26 cellular contexts compared by ENCODE assay signal in genomic region chr3:80676869-80677268, GRCh38.
A peak's percentile ranks its signal among the peaks of the same experiment; 100 is the strongest.
DNase-seq lines count a peak whose midpoint lies in the region; ATAC-seq, FAIRE-seq and TF ChIP-seq lines count a peak whose summit lies in the region.
"Had no signal": no experiment of that assay in that cellular context is flagged by ENCODE, and none has a peak within 500 bp of the region (broad histone marks: within the 10 kb centered on the region; RNA-seq: fewer than 3 reads in every experiment).

No MANE protein-coding gene starts in this region.

- no peak overlapping the region for H3K4me2 ChIP-seq in neural progenitor cell

- H3F3A ChIP-seq in neural progenitor cell (ENCODE audit: low read depth): no peaks in the 10 kb centered on the region

- H3K4me1 ChIP-seq in RWPE2 (ENCODE audit: insufficient read depth, poor library complexity, severe bottlenecking): no peaks in the 10 kb centered on the region
- H3K4me1 ChIP-seq in endodermal cell (ENCODE audit: control insufficient read depth, insufficient read depth, low read length): no peaks in the 10 kb centered on the region
- no peaks in the 10 kb centered on the region for H3K4me1 ChIP-seq in neural progenitor cell
- no peaks in the 10 kb centered on the region for H3K4me1 ChIP-seq in gastrocnemius medialis
- H3K4me1 ChIP-seq: ascending aorta, parathyroid adenoma, right atrium auricular region, testis had no signal

- no peak overlapping the region for H3K4me3 Mint-ChIP-seq in endodermal cell
- H3K4me3 Mint-ChIP-seq in neural progenitor cell: no peak overlapping the region
- H3K4me3 Mint-ChIP-seq: activated CD4-positive, alpha-beta T cell treated with anti-CD3 and anti-CD28 coated beads, Interleukin-2, amount 10 ng/mL, durations not matched to agents 24 days and 14 days; activated naive CD4-positive, alpha-beta T cell treated with anti-CD3 and anti-CD28 coated beads, Interleukin-2, amount 50 U/mL, for 24 hours; activated T-helper 1 cell treated with anti-CD3 and anti-CD28 coated beads, Interleukin-12 subunit alpha, Interleukin-12 subunit beta, Interleukin-2, Interleukin-4 antibody, amounts not matched to agents 30 ng/mL and 10 ng/mL and 1 ng/mL, durations not matched to agents 14 hours and 24 hours and 36 hours; CD4-positive, alpha-beta memory T cell; natural killer cell treated with Interleukin-12 subunit alpha and Interleukin-12 subunit beta and Interleukin-15 and Interleukin-18, amount 100 ng/mL, for 72 hours had no signal

- no peaks in the 10 kb centered on the region for H3K79me2 ChIP-seq in neural progenitor cell (ENCODE audit: low read depth)
- H3K79me2 ChIP-seq: parathyroid adenoma had no signal

- H3K9ac ChIP-seq in endodermal cell (ENCODE audit: extremely low read depth, low read length, poor library complexity, severe bottlenecking) (no peak overlapping the region), neural progenitor cell (no peak overlapping the region)
- H3K9ac ChIP-seq: parathyroid adenoma had no signal

- ATAC-seq in RWPE2 (ENCODE audit: low read depth): no peak
- no peak for ATAC-seq in gastrocnemius medialis
- ATAC-seq: esophagus mucosa; natural killer cell treated with Interleukin-12 subunit alpha and Interleukin-12 subunit beta and Interleukin-15 and Interleukin-18, amount 100 ng/mL, for 72 hours had no signal

- no peaks in the 10 kb centered on the region for H4K20me1 ChIP-seq in neural progenitor cell (ENCODE audit: low read depth)

- no peak overlapping the region for H2AFZ ChIP-seq in neural progenitor cell (replicated peaks)
- H2AFZ ChIP-seq: parathyroid adenoma had no signal

- H3K9me3 ChIP-seq in RWPE2 (ENCODE audit: severe bottlenecking): no peaks in the 10 kb centered on the region
- H3K9me3 ChIP-seq in endodermal cell (ENCODE audit: control insufficient read depth, low read length): no peaks in the 10 kb centered on the region
- H3K9me3 ChIP-seq in neural progenitor cell (ENCODE audit: low read depth): no peaks in the 10 kb centered on the region
- no peaks in the 10 kb centered on the region for H3K9me3 ChIP-seq in gastrocnemius medialis
- H3K9me3 ChIP-seq: ascending aorta, right atrium auricular region, testis had no signal

- DNase-seq in D721Med (ENCODE audit: insufficient read length, low spot score) (no peak), RWPE2 (ENCODE audit: low spot score) (no peak), endodermal cell (no peak), neural progenitor cell (ENCODE audit: low spot score) (no peak), cerebellum (ENCODE audit: low spot score) (no peak), gastrocnemius medialis (no peak), GM19240 (ENCODE audit: insufficient read length, low spot score) (no peak)
- DNase-seq: activated CD4-positive, alpha-beta T cell treated with anti-CD3 and anti-CD28 coated beads, Interleukin-2, amount 10 ng/mL, durations not matched to agents 24 days and 14 days; CD4-positive, alpha-beta memory T cell; DMS153; effector CD4-positive, alpha-beta T cell; islet precursor cell; KG1; NCI-H1436 treated with DMSO at 0.1 percent for 48 hours; NCI-H526; RPMI8226; stimulated activated CD4-positive, alpha-beta T cell treated with anti-CD3 and anti-CD28 coated beads, Interleukin-4, amount 100 ng/mL, for 4 hours; stimulated activated naive CD4-positive, alpha-beta T cell; testis had no signal

- intact Hi-C loops in gastrocnemius medialis (cut with DNase I; ENCODE audit: low total_unique reads): no loop called here

- H3K4me3 ChIP-seq in RWPE2 (ENCODE audit: severe bottlenecking) (no peak overlapping the region), endodermal cell (ENCODE audit: low read length) (no peak overlapping the region), neural progenitor cell (no peak overlapping the region), gastrocnemius medialis (no peak overlapping the region)
- H3K4me3 ChIP-seq: ascending aorta, right atrium auricular region, testis had no signal

- H3K27me3 ChIP-seq in RWPE2 (ENCODE audit: insufficient read depth, poor library complexity, severe bottlenecking): no peaks in the 10 kb centered on the region
- H3K27me3 ChIP-seq in endodermal cell (ENCODE audit: control insufficient read depth, insufficient read depth, low read length, poor library complexity, severe bottlenecking): no peaks in the 10 kb centered on the region
- H3K27me3 ChIP-seq in neural progenitor cell: no peaks in the 10 kb centered on the region
- H3K27me3 ChIP-seq in gastrocnemius medialis: no peaks in the 10 kb centered on the region
- H3K27me3 ChIP-seq: ascending aorta, right atrium auricular region, testis had no signal

- TF ChIP-seq CTCF in D721Med (IDR thresholded peaks at IDR 0.05; ENCODE audit: insufficient read depth, missing control alignments) (peak; percentile 35), RWPE2 (IDR thresholded peaks at IDR 0.05; ENCODE audit: poor library complexity, severe bottlenecking) (peak; percentile 18), endodermal cell (conservative IDR thresholded peaks at IDR 0.05) (peak; percentile 25), neural progenitor cell (IDR thresholded peaks at IDR 0.05) (peak; percentile 23), gastrocnemius medialis (IDR thresholded peaks at IDR 0.05 in 4 of 5, conservative IDR thresholded peaks at IDR 0.05 in 1 of 5) (no peak)

- H3K4me1 Mint-ChIP-seq in endodermal cell: no peaks in the 10 kb centered on the region
- H3K4me1 Mint-ChIP-seq in neural progenitor cell: no peaks in the 10 kb centered on the region
- H3K4me1 Mint-ChIP-seq: activated CD4-positive, alpha-beta T cell treated with anti-CD3 and anti-CD28 coated beads, Interleukin-2, amount 10 ng/mL, durations not matched to agents 24 days and 14 days; activated naive CD4-positive, alpha-beta T cell treated with anti-CD3 and anti-CD28 coated beads, Interleukin-2, amount 50 U/mL, for 24 hours; CD4-positive, alpha-beta memory T cell had no signal

- no peak overlapping the region for H3K27ac ChIP-seq in RWPE2 (ENCODE audit: poor library complexity, severe bottlenecking)
- H3K27ac ChIP-seq in endodermal cell (ENCODE audit: low read depth, low read length): no peak overlapping the region
- H3K27ac ChIP-seq in neural progenitor cell: no peak overlapping the region
- H3K27ac ChIP-seq in gastrocnemius medialis: no peak overlapping the region
- H3K27ac ChIP-seq: ascending aorta, parathyroid adenoma, right atrium auricular region, testis had no signal

- H3K27me3 Mint-ChIP-seq in endodermal cell (ENCODE audit: insufficient read depth) (no peaks in the 10 kb centered on the region), neural progenitor cell (ENCODE audit: insufficient read depth, low read depth) (peaks cover 3% of the 10 kb centered on the region)
- H3K27me3 Mint-ChIP-seq: activated CD4-positive, alpha-beta T cell treated with anti-CD3 and anti-CD28 coated beads, Interleukin-2, amount 10 ng/mL, durations not matched to agents 24 days and 14 days; activated naive CD4-positive, alpha-beta T cell treated with anti-CD3 and anti-CD28 coated beads, Interleukin-2, amount 50 U/mL, for 24 hours; CD4-positive, alpha-beta memory T cell; natural killer cell treated with Interleukin-12 subunit alpha and Interleukin-12 subunit beta and Interleukin-15 and Interleukin-18, amount 100 ng/mL, for 72 hours had no signal

- no peak for FAIRE-seq in D721Med (lab: Jason Lieb, UNC)

- H3K9me3 Mint-ChIP-seq in endodermal cell: no peaks in the 10 kb centered on the region
- H3K9me3 Mint-ChIP-seq in neural progenitor cell: no peaks in the 10 kb centered on the region
- H3K9me3 Mint-ChIP-seq: activated naive CD4-positive, alpha-beta T cell treated with anti-CD3 and anti-CD28 coated beads, Interleukin-2, amount 50 U/mL, for 24 hours had no signal

- H3K36me3 ChIP-seq in RWPE2 (ENCODE audit: low read depth) (no peaks in the 10 kb centered on the region), endodermal cell (ENCODE audit: control insufficient read depth, insufficient read depth, low read length) (no peaks in the 10 kb centered on the region), neural progenitor cell (no peaks in the 10 kb centered on the region), gastrocnemius medialis (no peaks in the 10 kb centered on the region)
- H3K36me3 ChIP-seq: ascending aorta, right atrium auricular region had no signal

- TF ChIP-seq POLR2A in gastrocnemius medialis (IDR thresholded peaks at IDR 0.05): no peak

- no peak overlapping the region for H3K27ac Mint-ChIP-seq in endodermal cell
- no peak overlapping the region for H3K27ac Mint-ChIP-seq in neural progenitor cell
- H3K27ac Mint-ChIP-seq: activated CD4-positive, alpha-beta T cell treated with anti-CD3 and anti-CD28 coated beads, Interleukin-2, amount 10 ng/mL, durations not matched to agents 24 days and 14 days; activated naive CD4-positive, alpha-beta T cell treated with anti-CD3 and anti-CD28 coated beads, Interleukin-2, amount 50 U/mL, for 24 hours; activated T-helper 1 cell treated with anti-CD3 and anti-CD28 coated beads, Interleukin-12 subunit alpha, Interleukin-12 subunit beta, Interleukin-2, Interleukin-4 antibody, amounts not matched to agents 30 ng/mL and 10 ng/mL and 1 ng/mL, durations not matched to agents 14 hours and 24 hours and 36 hours; CD4-positive, alpha-beta memory T cell; natural killer cell treated with Interleukin-12 subunit alpha and Interleukin-12 subunit beta and Interleukin-15 and Interleukin-18, amount 100 ng/mL, for 72 hours had no signal

- H3K36me3 Mint-ChIP-seq in endodermal cell (ENCODE audit: low read depth) (no peaks in the 10 kb centered on the region), neural progenitor cell (no peaks in the 10 kb centered on the region)
- H3K36me3 Mint-ChIP-seq: activated naive CD4-positive, alpha-beta T cell treated with anti-CD3 and anti-CD28 coated beads, Interleukin-2, amount 50 U/mL, for 24 hours; CD4-positive, alpha-beta memory T cell; natural killer cell treated with Interleukin-12 subunit alpha and Interleukin-12 subunit beta and Interleukin-15 and Interleukin-18, amount 100 ng/mL, for 72 hours had no signal

- in situ Hi-C loops in gastrocnemius medialis (cut with MboI; ENCODE audit: low sequenced_read_pairs in 4 of 4): no loop called here

Comparison
In these comparisons a context has a peak if more than half of its experiments do, and no peak if none do; other contexts are left out.
1. CTCF ChIP-seq: peak in D721Med (single experiment), RWPE2 (single experiment), endodermal cell (single experiment) and neural progenitor cell (single experiment); none in gastrocnemius medialis (0 of 5).